In the genomic region with DNA sequence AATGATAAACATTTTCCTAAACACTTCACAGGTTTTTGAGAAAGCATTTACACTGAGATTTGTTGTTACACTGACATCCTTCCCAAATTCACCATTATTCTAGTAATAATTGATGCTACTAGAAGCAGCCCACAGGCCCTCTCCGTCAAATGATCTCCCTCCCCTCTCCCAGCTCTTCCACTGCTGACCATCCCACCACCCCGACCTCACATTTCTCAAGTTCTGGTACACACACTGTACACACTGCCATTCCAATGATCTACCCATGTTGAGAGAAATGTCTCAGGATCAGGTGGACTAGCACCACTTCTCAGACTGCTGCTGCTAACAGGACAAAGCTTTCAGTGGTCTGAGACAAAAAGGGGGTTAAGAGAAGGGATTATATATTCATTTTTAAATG, we compare ENCODE assay signal across 16 cellular contexts. TPM values are rescaled to one million over a fixed set of nuclear protein-coding genes. Genes with fewer than 3 reads are reported as not detected.
DNase-seq lines count a peak whose midpoint lies in the region; ATAC-seq, FAIRE-seq and TF ChIP-seq lines count a peak whose summit lies in the region.
"Had no signal": no experiment of that assay in that cellular context is flagged by ENCODE, and none has a peak within 500 bp of the region (broad histone marks: within the 10 kb centered on the region; RNA-seq: fewer than 3 reads in every experiment).

No MANE protein-coding gene starts in this region.

- H3K9ac ChIP-seq in endothelial cell of umbilical vein (replicated peaks; ENCODE audit: extremely low read depth, insufficient read depth, low read length), result peak overlapping the region; percentile 41
- H3K9ac ChIP-seq: GM23248 had no signal

- H3K27me3 Mint-ChIP-seq in stimulated activated memory B cell treated with anti-CD40 and anti-IgM and Interleukin-4, amounts not matched to agents 10 μg/mL and 1 μg/mL and 100 μg/mL, for 72 hours, result no peaks in the 10 kb centered on the region
- H3K27me3 Mint-ChIP-seq in activated CD4-positive, alpha-beta T cell treated with anti-CD3 and anti-CD28 coated beads, Interleukin-2, amount 10 ng/mL, durations not matched to agents 24 days and 14 days, result no peaks in the 10 kb centered on the region
- H3K27me3 Mint-ChIP-seq in activated T-helper 2 cell treated with anti-CD3 and anti-CD28 coated beads, Interferon-gamma antibody, Interleukin-2, Interleukin-4, amounts not matched to agents 10 μg/mL and 5 μg/mL and 100 μg/mL, durations not matched to agents 14 hours and 24 hours and 36 hours (ENCODE audit: low read depth), result no peaks in the 10 kb centered on the region
- H3K27me3 Mint-ChIP-seq: central memory CD8-positive, alpha-beta T cell had no signal

- no peak for TF ChIP-seq CTCF in GM12865 (IDR thresholded peaks at IDR 0.05; ENCODE audit: insufficient read depth, low read depth, low read length, missing control alignments)
- TF ChIP-seq CTCF in Peyer's patch (IDR thresholded peaks at IDR 0.05), result no peak
- TF ChIP-seq CTCF in endothelial cell of umbilical vein (IDR thresholded peaks at IDR 0.05; ENCODE audit: extremely low read depth in 1 of 2, insufficient read depth in 1 of 2, low read depth in 1 of 2, low read length in 2 of 2), result no peak
- TF ChIP-seq CTCF in RWPE1 (conservative IDR thresholded peaks at IDR 0.05; ENCODE audit: low read depth), result no peak

- H3K27ac Mint-ChIP-seq in stimulated activated memory B cell treated with anti-CD40 and anti-IgM and Interleukin-4, amounts not matched to agents 10 μg/mL and 1 μg/mL and 100 μg/mL, for 72 hours, result peak overlapping the region; percentile 100
- no peak overlapping the region for H3K27ac Mint-ChIP-seq in activated CD4-positive, alpha-beta T cell treated with anti-CD3 and anti-CD28 coated beads, Interleukin-2, amount 10 ng/mL, durations not matched to agents 24 days and 14 days
- H3K27ac Mint-ChIP-seq in activated T-helper 2 cell treated with anti-CD3 and anti-CD28 coated beads, Interferon-gamma antibody, Interleukin-2, Interleukin-4, amounts not matched to agents 10 μg/mL and 5 μg/mL and 100 μg/mL, durations not matched to agents 14 hours and 24 hours and 36 hours, result no peak overlapping the region
- H3K27ac Mint-ChIP-seq: CD8-positive, alpha-beta T cell had no signal

- H3K4me1 Mint-ChIP-seq in stimulated activated memory B cell treated with anti-CD40 and anti-IgM and Interleukin-4, amounts not matched to agents 10 μg/mL and 1 μg/mL and 100 μg/mL, for 72 hours, result peaks cover 61% of the 10 kb centered on the region
- H3K4me1 Mint-ChIP-seq in activated CD4-positive, alpha-beta T cell treated with anti-CD3 and anti-CD28 coated beads, Interleukin-2, amount 10 ng/mL, durations not matched to agents 24 days and 14 days, result peaks cover 30% of the 10 kb centered on the region
- peaks cover 37% of the 10 kb centered on the region for H3K4me1 Mint-ChIP-seq in activated T-helper 2 cell treated with anti-CD3 and anti-CD28 coated beads, Interferon-gamma antibody, Interleukin-2, Interleukin-4, amounts not matched to agents 10 μg/mL and 5 μg/mL and 100 μg/mL, durations not matched to agents 14 hours and 24 hours and 36 hours (ENCODE audit: low read depth)

- peak overlapping the region; percentile 63 for H3K4me3 ChIP-seq in GM12865 (ENCODE audit: low read depth, low read length)
- H3K4me3 ChIP-seq in Peyer's patch, result peak overlapping the region in 2 of 4 donors; percentile 31 to 87
- peak overlapping the region in 1 of 3 experiments; percentile 37 for H3K4me3 ChIP-seq in endothelial cell of umbilical vein (replicated peaks in 1 of 3; ENCODE audit: insufficient read depth in 1 of 3, low read depth in 1 of 3, low read length in 3 of 3)
- H3K4me3 ChIP-seq: GM23248 had no signal

- H3K4me1 ChIP-seq in Peyer's patch (peaks cover 0 to 13% (median 3%) of the 10 kb centered on the region in 4 donors), endothelial cell of umbilical vein (ENCODE audit: control insufficient read depth, extremely low read depth, insufficient read depth, low read length) (peaks cover 27% of the 10 kb centered on the region)

- intact Hi-C loops in endothelial cell of umbilical vein (cut with micrococcal nuclease), result no loop called here
- intact Hi-C loops in activated CD4-positive, alpha-beta T cell treated with anti-CD3 and anti-CD28 coated beads, Interleukin-2, amount 10 ng/mL, durations not matched to agents 24 days and 14 days (cut with micrococcal nuclease), result no loop called here
- intact Hi-C loops in activated T-helper 2 cell treated with anti-CD3 and anti-CD28 coated beads, Interferon-gamma antibody, Interleukin-2, Interleukin-4, amounts not matched to agents 10 μg/mL and 5 μg/mL and 100 μg/mL, durations not matched to agents 14 hours and 24 hours and 36 hours (cut with micrococcal nuclease), result loop anchor here (10.0 kb wide), 1 partner anchor 54 kb away; no protein-coding TSS in a partner anchor

- peak overlapping the region in 3 of 4 donors; percentile 12 to 93 (median 72) for H3K27ac ChIP-seq in Peyer's patch
- H3K27ac ChIP-seq in endothelial cell of umbilical vein (ENCODE audit: insufficient read depth, low read depth, low read length), result no peak overlapping the region
- no peak overlapping the region; the same call in 1 of the 2 replicates for H3K27ac ChIP-seq in RWPE1
- H3K27ac ChIP-seq: GM23248 had no signal

- H3K9me3 Mint-ChIP-seq in stimulated activated memory B cell treated with anti-CD40 and anti-IgM and Interleukin-4, amounts not matched to agents 10 μg/mL and 1 μg/mL and 100 μg/mL, for 72 hours, result no peaks in the 10 kb centered on the region
- no peaks in the 10 kb centered on the region for H3K9me3 Mint-ChIP-seq in activated CD4-positive, alpha-beta T cell treated with anti-CD3 and anti-CD28 coated beads, Interleukin-2, amount 10 ng/mL, durations not matched to agents 24 days and 14 days
- no peaks in the 10 kb centered on the region for H3K9me3 Mint-ChIP-seq in activated T-helper 2 cell treated with anti-CD3 and anti-CD28 coated beads, Interferon-gamma antibody, Interleukin-2, Interleukin-4, amounts not matched to agents 10 μg/mL and 5 μg/mL and 100 μg/mL, durations not matched to agents 14 hours and 24 hours and 36 hours
- H3K9me3 Mint-ChIP-seq: activated naive CD4-positive, alpha-beta T cell treated with anti-CD3 and anti-CD28 coated beads, Interleukin-2, amount 50 U/mL, for 72 hours; CD8-positive, alpha-beta T cell; central memory CD8-positive, alpha-beta T cell had no signal

- ATAC-seq in stimulated activated memory B cell treated with anti-CD40 and anti-IgM and Interleukin-4, amounts not matched to agents 10 μg/mL and 1 μg/mL and 100 μg/mL, for 72 hours, result no peak
- ATAC-seq in GM21529 (IDR thresholded peaks at IDR 0.05; ENCODE audit: unreplicated experiment), result no peak
- ATAC-seq: activated naive CD4-positive, alpha-beta T cell treated with anti-CD3 and anti-CD28 coated beads, Interleukin-2, amount 50 U/mL, for 72 hours; CD8-positive, alpha-beta T cell had no signal

- H2AFZ ChIP-seq in endothelial cell of umbilical vein (ENCODE audit: low read depth, low read length), result peak overlapping the region; percentile 77
- H2AFZ ChIP-seq: GM23248 had no signal

- H3K4me3 Mint-ChIP-seq in stimulated activated memory B cell treated with anti-CD40 and anti-IgM and Interleukin-4, amounts not matched to agents 10 μg/mL and 1 μg/mL and 100 μg/mL, for 72 hours, result peak overlapping the region; percentile 93
- H3K4me3 Mint-ChIP-seq in activated CD4-positive, alpha-beta T cell treated with anti-CD3 and anti-CD28 coated beads, Interleukin-2, amount 10 ng/mL, durations not matched to agents 24 days and 14 days, result no peak overlapping the region
- H3K4me3 Mint-ChIP-seq in activated T-helper 2 cell treated with anti-CD3 and anti-CD28 coated beads, Interferon-gamma antibody, Interleukin-2, Interleukin-4, amounts not matched to agents 10 μg/mL and 5 μg/mL and 100 μg/mL, durations not matched to agents 14 hours and 24 hours and 36 hours (ENCODE audit: low read depth), result no peak overlapping the region
- H3K4me3 Mint-ChIP-seq: CD8-positive, alpha-beta T cell had no signal

- H3K36me3 Mint-ChIP-seq in stimulated activated memory B cell treated with anti-CD40 and anti-IgM and Interleukin-4, amounts not matched to agents 10 μg/mL and 1 μg/mL and 100 μg/mL, for 72 hours, result peaks cover 14% of the 10 kb centered on the region
- H3K36me3 Mint-ChIP-seq in activated CD4-positive, alpha-beta T cell treated with anti-CD3 and anti-CD28 coated beads, Interleukin-2, amount 10 ng/mL, durations not matched to agents 24 days and 14 days (ENCODE audit: low read depth), result peaks cover 19% of the 10 kb centered on the region
- H3K36me3 Mint-ChIP-seq in activated T-helper 2 cell treated with anti-CD3 and anti-CD28 coated beads, Interferon-gamma antibody, Interleukin-2, Interleukin-4, amounts not matched to agents 10 μg/mL and 5 μg/mL and 100 μg/mL, durations not matched to agents 14 hours and 24 hours and 36 hours (ENCODE audit: low read depth), result peaks cover 30% of the 10 kb centered on the region

- H3K9me3 ChIP-seq in Peyer's patch (no peaks in the 10 kb centered on the region), endothelial cell of umbilical vein (replicated peaks; ENCODE audit: control insufficient read depth, insufficient read depth, low read length) (no peaks in the 10 kb centered on the region)

- H3K27me3 ChIP-seq in Peyer's patch (no peaks in the 10 kb centered on the region), endothelial cell of umbilical vein (ENCODE audit: control insufficient read depth in 2 of 2, insufficient read depth in 2 of 2, low read length in 2 of 2) (no peaks in the 10 kb centered on the region)

- peak; percentile 11 for DNase-seq in GM12865 (ENCODE audit: low read depth)
- no peak for DNase-seq in Peyer's patch
- no peak for DNase-seq in endothelial cell of umbilical vein (ENCODE audit: low read depth, low spot score)
- DNase-seq in activated CD4-positive, alpha-beta T cell treated with anti-CD3 and anti-CD28 coated beads, Interleukin-2, amount 10 ng/mL, durations not matched to agents 24 days and 14 days, result no peak
- no peak for DNase-seq in RWPE1 (ENCODE audit: low spot score)
- no peak for DNase-seq in activated T-helper 2 cell treated with anti-CD3 and anti-CD28 coated beads, Interferon-gamma antibody, Interleukin-2, Interleukin-4, amounts not matched to agents 10 μg/mL and 5 μg/mL and 100 μg/mL, durations not matched to agents 14 hours and 24 hours and 36 hours (ENCODE audit: low spot score)
- DNase-seq: activated CD4-positive, CD25-positive, alpha-beta regulatory T cell treated with anti-CD3 and anti-CD28 coated beads, Interleukin-2, amount 50 U/mL, for 72 hours; activated CD8-positive, alpha-beta memory T cell treated with anti-CD3 and anti-CD28 coated beads, Interleukin-2, amount 50 U/mL, for 4 hours; CD8-positive, alpha-beta T cell; GM23248; NCI-H1105; trophoblast cell had no signal

- H3K36me3 ChIP-seq in Peyer's patch, result no peaks in the 10 kb centered on the region
- no peaks in the 10 kb centered on the region for H3K36me3 ChIP-seq in endothelial cell of umbilical vein (ENCODE audit: control insufficient read depth in 2 of 2, extremely low read depth in 1 of 2, insufficient read depth in 2 of 2, low read length in 2 of 2)

- peak overlapping the region; percentile 86 for H3K4me2 ChIP-seq in endothelial cell of umbilical vein (ENCODE audit: insufficient read depth, low read length)

- H3K79me2 ChIP-seq in endothelial cell of umbilical vein (ENCODE audit: control insufficient read depth, insufficient read depth, low read length), result peaks cover 27% of the 10 kb centered on the region

- TF ChIP-seq POLR2A in Peyer's patch (IDR thresholded peaks at IDR 0.05) (no peak), endothelial cell of umbilical vein (IDR thresholded peaks at IDR 0.05; ENCODE audit: low read depth, low read length) (no peak)

- H4K20me1 ChIP-seq in endothelial cell of umbilical vein (replicated peaks; ENCODE audit: control insufficient read depth, extremely low read depth, insufficient read depth, low read length), result no peaks in the 10 kb centered on the region

- dilution Hi-C loops in endothelial cell of umbilical vein (cut with MboI; ENCODE audit: extremely low pct_ligation_motif_present, low sequenced_read_pairs), result no loop called here

- POLR2A ChIA-PET in endothelial cell of umbilical vein (lab: Charles Lee), result no interaction called here
- POLR2A ChIA-PET in RWPE1 (lab: Yijun Ruan, JAX; ENCODE audit: low non-redundant PET), result no interaction called here

- H3K9me1 ChIP-seq in endothelial cell of umbilical vein (replicated peaks; ENCODE audit: control insufficient read depth, extremely low read depth, insufficient read depth, low read length), result no peaks in the 10 kb centered on the region

- FAIRE-seq in endothelial cell of umbilical vein (lab: Jason Lieb, UNC), result no peak

- BruUV-seq in endothelial cell of umbilical vein (replicated peaks; lab: Mats Ljungman, UMichigan), result no TSS peak

- CTCF ChIA-PET in endothelial cell of umbilical vein (lab: Charles Lee), result no interaction called here
- CTCF ChIA-PET in RWPE1 (lab: Yijun Ruan, JAX), result no interaction called here

RNA-seq across cellular contexts. Expression of a gene that starts 3.5 kb away (rescaled TPM):
- total RNA-seq in Peyer's patch (100 to 1,000 TPM in 1 of 4 donors, 10 to 100 TPM in 3; 29.2 to 114 (median 53.4) TPM), endothelial cell of umbilical vein (40.1 and 44.7 TPM in 2 replicates)
- 16.4 and 17.5 TPM in 2 replicates for polyA plus RNA-seq in endothelial cell of umbilical vein
- 17.9 and 18.9 TPM in 2 replicates for polyA plus RNA-seq in endothelial cell of umbilical vein (2011; cell fraction: cytosol; rRNA removed)
- 20.9 and 23.0 TPM in 2 replicates for polyA plus RNA-seq in endothelial cell of umbilical vein (2011; cell fraction: nucleus; rRNA removed)
- 20.6 and 28.3 TPM in 2 replicates for polyA plus RNA-seq in endothelial cell of umbilical vein (2012)
- 46.1 and 50.0 TPM in 2 replicates for polyA minus RNA-seq in endothelial cell of umbilical vein
- 6.2 TPM for polyA minus RNA-seq in endothelial cell of umbilical vein (2011; cell fraction: cytosol; rRNA and poly(A)+ RNA removed)
- 72.4 and 80.1 TPM in 2 replicates for polyA minus RNA-seq in endothelial cell of umbilical vein (2011; cell fraction: nucleus; rRNA and poly(A)+ RNA removed)
- 38.5 and 39.0 TPM in 2 replicates for total RNA-seq in activated CD4-positive, alpha-beta T cell treated with anti-CD3 and anti-CD28 coated beads, Interleukin-2, amount 10 ng/mL, durations not matched to agents 24 days and 14 days
- 40.2 and 43.9 TPM in 2 replicates for total RNA-seq in activated T-helper 2 cell treated with anti-CD3 and anti-CD28 coated beads, Interferon-gamma antibody, Interleukin-2, Interleukin-4, amounts not matched to agents 10 μg/mL and 5 μg/mL and 100 μg/mL, durations not matched to agents 14 hours and 24 hours and 36 hours

Comparison
In these comparisons a context has a peak if more than half of its experiments do, and no peak if none do; other contexts are left out.
1. H3K27ac ChIP-seq: peak in Peyer's patch (3 of 4); none in endothelial cell of umbilical vein (single experiment) and RWPE1 (single experiment).